Comparison of ENCODE assay signal across 13 cellular contexts in the genomic region with DNA sequence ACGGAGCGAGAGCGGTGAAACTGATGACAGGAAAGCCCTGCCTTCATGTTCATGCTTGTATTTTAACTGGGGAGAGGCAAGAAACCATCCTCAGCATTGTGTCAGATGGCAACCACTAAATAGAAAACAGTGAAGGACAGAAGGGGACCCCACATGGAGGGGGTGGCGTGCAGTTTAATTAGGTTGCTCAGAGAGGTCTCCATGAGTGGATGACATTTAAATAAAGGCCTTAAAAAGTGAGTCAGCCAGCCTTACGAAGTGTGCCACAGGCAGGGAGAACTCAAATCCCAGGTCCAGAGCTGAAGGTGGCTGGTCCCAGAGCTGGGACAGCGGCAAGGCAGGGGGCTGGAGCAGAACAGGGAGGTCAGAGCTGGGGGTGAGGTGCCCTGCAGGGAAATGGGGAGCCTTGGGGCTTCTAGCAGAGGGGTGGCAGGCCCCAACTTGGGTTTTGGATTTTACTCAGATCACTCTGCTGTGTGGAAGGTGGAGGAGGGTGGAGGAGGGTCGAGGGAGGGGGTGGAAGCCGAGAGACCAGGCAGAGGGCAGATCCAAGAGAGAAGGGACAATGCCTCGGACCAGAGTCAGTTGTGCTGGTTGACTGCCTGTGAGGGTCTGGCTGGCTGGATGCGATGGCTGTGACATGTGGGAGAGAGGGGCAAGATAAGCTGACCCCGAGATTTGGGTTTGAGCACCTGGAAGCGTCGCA.
A peak's percentile ranks its signal among the peaks of the same experiment; 100 is the strongest.
DNase-seq lines count a peak whose midpoint lies in the region; ATAC-seq and TF ChIP-seq lines count a peak whose summit lies in the region.
"Had no signal": no experiment of that assay in that cellular context is flagged by ENCODE, and none has a peak within 500 bp of the region (broad histone marks: within the 10 kb centered on the region; RNA-seq: fewer than 3 reads in every experiment).

No MANE protein-coding gene starts in this region.

- H3K27me3 Mint-ChIP-seq in activated CD8-positive, alpha-beta memory T cell treated with anti-CD3 and anti-CD28 coated beads, Interleukin-2, amount 10 ng/mL, durations not matched to agents 7 days and 5 days = no peaks in the 10 kb centered on the region
- no peaks in the 10 kb centered on the region for H3K27me3 Mint-ChIP-seq in stimulated activated memory B cell treated with anti-CD40 and anti-IgM and Interleukin-4, amounts not matched to agents 10 μg/mL and 1 μg/mL and 100 μg/mL, for 72 hours

- H3K27ac ChIP-seq in colonic mucosa = no peak overlapping the region
- H3K27ac ChIP-seq: pancreas had no signal

- peaks cover 3% of the 10 kb centered on the region for H3K36me3 Mint-ChIP-seq in activated CD8-positive, alpha-beta memory T cell treated with anti-CD3 and anti-CD28 coated beads, Interleukin-2, amount 10 ng/mL, durations not matched to agents 7 days and 5 days
- H3K36me3 Mint-ChIP-seq in stimulated activated memory B cell treated with anti-CD40 and anti-IgM and Interleukin-4, amounts not matched to agents 10 μg/mL and 1 μg/mL and 100 μg/mL, for 72 hours = no peaks in the 10 kb centered on the region

- peak; percentile 37 for DNase-seq in activated CD8-positive, alpha-beta memory T cell treated with anti-CD3 and anti-CD28 coated beads, Interleukin-2, amount 10 ng/mL, durations not matched to agents 7 days and 5 days
- no peak for DNase-seq in activated CD8-positive, alpha-beta memory T cell treated with anti-CD3 and anti-CD28 coated beads for 24 hours
- DNase-seq in NCI-H146 treated with DMSO at 0.1 percent for 48 hours (lab: John Stamatoyannopoulos, UW; ENCODE audit: unreplicated experiment) (peak; percentile 8), colonic mucosa (peak; percentile 17), left colon (no peak), anterior cingulate cortex (lab: John Stamatoyannopoulos, UW) (no peak), left lobe of liver (ENCODE audit: low spot score) (no peak)
- DNase-seq: GF-D8, NCI-H1417 treated with DMSO at 0.1 percent for 48 hours, small intestine had no signal

- no peak overlapping the region for H3K4me3 ChIP-seq in colonic mucosa
- H3K4me3 ChIP-seq: K562, pancreas had no signal

- H3K27ac Mint-ChIP-seq in activated CD8-positive, alpha-beta memory T cell treated with anti-CD3 and anti-CD28 coated beads, Interleukin-2, amount 10 ng/mL, durations not matched to agents 7 days and 5 days = no peak overlapping the region
- H3K27ac Mint-ChIP-seq in stimulated activated memory B cell treated with anti-CD40 and anti-IgM and Interleukin-4, amounts not matched to agents 10 μg/mL and 1 μg/mL and 100 μg/mL, for 72 hours = peak overlapping the region; percentile 62

- no peak for TF ChIP-seq CTCF in colonic mucosa (IDR thresholded peaks at IDR 0.05)

- H3K36me3 ChIP-seq in colonic mucosa = no peaks in the 10 kb centered on the region
- H3K36me3 ChIP-seq: pancreas had no signal

- no peaks in the 10 kb centered on the region for H3K27me3 ChIP-seq in colonic mucosa
- H3K27me3 ChIP-seq: pancreas had no signal

- H3K9me3 ChIP-seq in colonic mucosa = no peaks in the 10 kb centered on the region
- H3K9me3 ChIP-seq: pancreas had no signal

- peaks cover 48% of the 10 kb centered on the region for H3K4me1 Mint-ChIP-seq in activated CD8-positive, alpha-beta memory T cell treated with anti-CD3 and anti-CD28 coated beads, Interleukin-2, amount 10 ng/mL, durations not matched to agents 7 days and 5 days
- peaks cover 45% of the 10 kb centered on the region for H3K4me1 Mint-ChIP-seq in stimulated activated memory B cell treated with anti-CD40 and anti-IgM and Interleukin-4, amounts not matched to agents 10 μg/mL and 1 μg/mL and 100 μg/mL, for 72 hours

- H3K9me3 Mint-ChIP-seq in activated CD8-positive, alpha-beta memory T cell treated with anti-CD3 and anti-CD28 coated beads, Interleukin-2, amount 10 ng/mL, durations not matched to agents 7 days and 5 days (ENCODE audit: low read depth) = peaks cover 4% of the 10 kb centered on the region
- H3K9me3 Mint-ChIP-seq in stimulated activated memory B cell treated with anti-CD40 and anti-IgM and Interleukin-4, amounts not matched to agents 10 μg/mL and 1 μg/mL and 100 μg/mL, for 72 hours = no peaks in the 10 kb centered on the region

- H3K4me3 Mint-ChIP-seq in activated CD8-positive, alpha-beta memory T cell treated with anti-CD3 and anti-CD28 coated beads, Interleukin-2, amount 10 ng/mL, durations not matched to agents 7 days and 5 days = no peak overlapping the region
- no peak overlapping the region for H3K4me3 Mint-ChIP-seq in stimulated activated memory B cell treated with anti-CD40 and anti-IgM and Interleukin-4, amounts not matched to agents 10 μg/mL and 1 μg/mL and 100 μg/mL, for 72 hours

- intact Hi-C loops in colonic mucosa (cut with DNase I) = no loop called here
- intact Hi-C loops in left colon (cut with DNase I, micrococcal nuclease) = no loop called here

- peaks cover 15% of the 10 kb centered on the region for H3K4me1 ChIP-seq in colonic mucosa
- H3K4me1 ChIP-seq: pancreas had no signal

- no peak overlapping the region for H3K9ac ChIP-seq in colonic mucosa (ENCODE audit: low read depth in 2 of 2, low read length in 2 of 2)

- CTCF ChIA-PET in activated CD8-positive, alpha-beta memory T cell treated with anti-CD3 and anti-CD28 coated beads, Interleukin-2, amount 10 ng/mL, durations not matched to agents 7 days and 5 days (lab: Charles Lee) = interaction anchor here (2.1 to 2.5 kb wide), 2 partner anchors 12 to 35 kb away, joined by 7 to 12 read pairs; no protein-coding TSS in a partner anchor

- no peak for ATAC-seq in activated CD8-positive, alpha-beta memory T cell treated with anti-CD3 and anti-CD28 coated beads, Interleukin-2, amount 10 ng/mL, durations not matched to agents 7 days and 5 days
- ATAC-seq in stimulated activated memory B cell treated with anti-CD40 and anti-IgM and Interleukin-4, amounts not matched to agents 10 μg/mL and 1 μg/mL and 100 μg/mL, for 72 hours = no peak
- ATAC-seq in left colon = no peak
- ATAC-seq in left lobe of liver = no peak
- ATAC-seq: K562, pancreas had no signal

Comparison
In these comparisons a context has a peak if more than half of its experiments do, and no peak if none do; other contexts are left out.
1. DNase-seq: peak in activated CD8-positive, alpha-beta memory T cell treated with anti-CD3 and anti-CD28 coated beads, Interleukin-2, amount 10 ng/mL, durations not matched to agents 7 days and 5 days (single experiment), NCI-H146 treated with DMSO at 0.1 percent for 48 hours (single experiment) and colonic mucosa (single experiment); none in activated CD8-positive, alpha-beta memory T cell treated with anti-CD3 and anti-CD28 coated beads for 24 hours (single experiment), left colon (0 of 2), anterior cingulate cortex (0 of 58) and left lobe of liver (single experiment).